Comparison of ENCODE assay signal across 24 cellular contexts in the genomic region with DNA sequence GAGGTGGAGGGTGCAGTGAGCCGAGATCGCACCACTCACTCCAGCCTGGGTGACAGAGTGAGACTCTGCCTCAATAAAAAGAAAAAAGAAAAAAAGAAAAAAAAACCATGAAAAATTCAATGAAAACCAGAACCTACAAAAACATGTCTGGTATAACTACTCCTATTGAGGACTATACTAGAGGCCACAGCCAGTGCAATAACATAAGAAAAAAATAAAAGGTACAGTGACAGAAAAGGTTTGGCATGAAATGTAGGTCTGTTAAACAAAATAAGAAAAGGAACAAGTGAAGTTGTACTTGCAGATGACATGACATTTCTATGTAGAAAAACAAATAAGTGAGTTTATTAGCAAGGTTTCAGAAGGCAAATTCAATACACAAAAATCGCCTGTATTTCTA. TPM values are rescaled to one million over a fixed set of nuclear protein-coding genes. Genes with fewer than 3 reads are reported as not detected.
DNase-seq lines count a peak whose midpoint lies in the region; ATAC-seq, FAIRE-seq and TF ChIP-seq lines count a peak whose summit lies in the region.
"Had no signal": no experiment of that assay in that cellular context is flagged by ENCODE, and none has a peak within 500 bp of the region (broad histone marks: within the 10 kb centered on the region; RNA-seq: fewer than 3 reads in every experiment).

No MANE protein-coding gene starts in this region.

- H3K4me3 ChIP-seq in left ventricle myocardium inferior (no peak overlapping the region), HEK293 (ENCODE audit: low read depth, low read length) (no peak overlapping the region), K562 (no peak overlapping the region), neutrophil (ENCODE audit: low read depth in 1 of 2, low read length in 1 of 2) (no peak overlapping the region)
- H3K4me3 ChIP-seq: A549 had no signal

- no peak overlapping the region for H3K4me2 ChIP-seq in K562 (ENCODE audit: insufficient read depth, low read length)
- H3K4me2 ChIP-seq: A549 had no signal

- intact Hi-C loops in Right ventricle myocardium inferior (cut with DNase I) (no loop called here), left ventricle myocardium inferior (cut with micrococcal nuclease) (no loop called here), K562 (cut with micrococcal nuclease) (no loop called here)

- TF ChIP-seq RAD21 in K562 (CRISPR knock-in tag; conservative IDR thresholded peaks at IDR 0.05 in 1 of 2, IDR thresholded peaks at IDR 0.05 in 1 of 2) = no peak

- CTCF ChIA-PET in HEK293 (lab: Yijun Ruan, JAX) (no interaction called here), K562 (lab: Yijun Ruan, JAX; ENCODE audit: low intra/inter-chr PET ratio) (no interaction called here)

- peaks cover 26% of the 10 kb centered on the region for H3K9me3 ChIP-seq in left ventricle myocardium inferior (replicated peaks)
- H3K9me3 ChIP-seq in HEK293 (ENCODE audit: control insufficient read depth, insufficient read depth, low read depth, low read length) = no peaks in the 10 kb centered on the region
- H3K9me3 ChIP-seq in K562 (replicated peaks; ENCODE audit: control insufficient read depth, insufficient read depth, low read depth, low read length) = peaks cover 20% of the 10 kb centered on the region
- no peaks in the 10 kb centered on the region for H3K9me3 ChIP-seq in neutrophil

- peaks cover 97% of the 10 kb centered on the region for H3K79me2 ChIP-seq in K562 (ENCODE audit: control insufficient read depth, insufficient read depth, low read length)

- peaks cover 54% of the 10 kb centered on the region for H3K36me3 ChIP-seq in left ventricle myocardium inferior
- H3K36me3 ChIP-seq in HEK293 (ENCODE audit: control insufficient read depth in 2 of 2, insufficient read depth in 1 of 2, low read length in 2 of 2) = peaks cover 32 to 72% of the 10 kb centered on the region in 2 experiments; a peak in 2 of 3 replicates
- H3K36me3 ChIP-seq in K562 (ENCODE audit: control insufficient read depth, insufficient read depth, low read length) = peaks cover 87% of the 10 kb centered on the region
- H3K36me3 ChIP-seq in neutrophil = peaks cover 82% of the 10 kb centered on the region

- H3K27me3 ChIP-seq in left ventricle myocardium inferior (ENCODE audit: low read depth) = no peaks in the 10 kb centered on the region
- H3K27me3 ChIP-seq in K562 (ENCODE audit: control insufficient read depth in 2 of 2, insufficient read depth in 2 of 2, low read length in 2 of 2) = no peaks in the 10 kb centered on the region
- no peaks in the 10 kb centered on the region for H3K27me3 ChIP-seq in neutrophil

- no peak for TF ChIP-seq EP300 in K562 (IDR thresholded peaks at IDR 0.05; ENCODE audit: low read length)

- TF ChIP-seq POLR2A in K562 (conservative IDR thresholded peaks at IDR 0.05) = no peak

- H3K27ac ChIP-seq in left ventricle myocardium inferior (replicated peaks) (no peak overlapping the region), HEK293 (ENCODE audit: extremely low read depth, low read depth, low read length) (no peak overlapping the region), K562 (ENCODE audit: extremely low read depth, low read depth, low read length) (no peak overlapping the region), neutrophil (peak overlapping the region; percentile 66)
- H3K27ac ChIP-seq: A549 had no signal

- no peaks in the 10 kb centered on the region for H3K9me1 ChIP-seq in K562 (ENCODE audit: control insufficient read depth, insufficient read depth, low read length)

- in situ Hi-C loops in K562 (cut with MboI) = no loop called here

- FAIRE-seq in K562 (lab: Jason Lieb, UNC) = no peak
- FAIRE-seq in urothelium cell line (lab: Jason Lieb, UNC) = no peak
- FAIRE-seq: A549, GM12891, GM18507 had no signal

- H3K9ac ChIP-seq in K562 (ENCODE audit: insufficient read depth in 1 of 2, low read depth in 2 of 2, low read length in 2 of 2) = no peak overlapping the region

- peaks cover 1% of the 10 kb centered on the region; the same call in 1 of the 2 replicates for H4K20me1 ChIP-seq in K562 (replicated peaks; ENCODE audit: control insufficient read depth, insufficient read depth, low read length)

- no TSS peak for BruUV-seq in K562 (replicated peaks; lab: Mats Ljungman, UMichigan)

- peaks cover 8% of the 10 kb centered on the region for H3K4me1 ChIP-seq in left ventricle myocardium inferior
- H3K4me1 ChIP-seq in HEK293 (ENCODE audit: control insufficient read depth, insufficient read depth, low read length) = no peaks in the 10 kb centered on the region
- H3K4me1 ChIP-seq in K562 (replicated peaks in 1 of 2; ENCODE audit: control insufficient read depth in 2 of 2, insufficient read depth in 2 of 2, low read length in 2 of 2) = peaks cover 2 to 9% of the 10 kb centered on the region in 2 experiments; a peak in 4 of 5 replicates
- H3K4me1 ChIP-seq in neutrophil (ENCODE audit: control insufficient read depth in 1 of 2, insufficient read depth in 1 of 2, low read depth in 1 of 2, low read length in 1 of 2) = peaks cover 75 to 88% of the 10 kb centered on the region in 2 experiments
- H3K4me1 ChIP-seq: A549 had no signal

- H2AFZ ChIP-seq in K562 (ENCODE audit: low read depth, low read length) = no peak overlapping the region

- WGBS in K562 (ENCODE audit: insufficient coverage, low coverage, missing lambda C conversion rate) = 91% methylated on average over 3 of the region's 3 CpGs

- ATAC-seq in Right ventricle myocardium inferior (no peak), K562 (no peak)
- ATAC-seq: A549 had no signal

- no peak for TF ChIP-seq CTCF in left ventricle myocardium inferior (IDR thresholded peaks at IDR 0.05; ENCODE audit: borderline replicate concordance)
- TF ChIP-seq CTCF in HEK293 (tag by site-specific recombination; IDR thresholded peaks at IDR 0.05) = no peak
- TF ChIP-seq CTCF in K562 (IDR thresholded peaks at IDR 0.05 in 2 of 3, conservative IDR thresholded peaks at IDR 0.05 in 1 of 3; ENCODE audit: insufficient read depth in 2 of 3, low read depth in 1 of 3, low read length in 3 of 3) = no peak
- TF ChIP-seq CTCF in neutrophil (IDR thresholded peaks at IDR 0.05) = no peak

- DNase-seq in Right ventricle myocardium inferior (ENCODE audit: missing footprints) = peak; percentile 5
- no peak for DNase-seq in left ventricle myocardium inferior
- DNase-seq in K562 (ENCODE audit: extremely low read depth in 1 of 4, low spot score in 3 of 4) = no peak
- DNase-seq in urothelium cell line (ENCODE audit: low spot score) = no peak
- DNase-seq in activated CD8-positive, alpha-beta memory T cell treated with anti-CD3 and anti-CD28 coated beads, Interleukin-2, amount 50 U/mL, for 48 hours = no peak
- no peak for DNase-seq in superior temporal gyrus (ENCODE audit: extremely low spot score)
- DNase-seq: 8988T; ACHN; AML-193; C1 segment of cervical spinal cord; Calu3; CD4-positive, alpha-beta memory T cell; COR-L47; DMS53; DMS79 treated with DMSO at 0.1 percent for 48 hours; GF-D8; GOT3; H7; HCEC 1CT had no signal

- POLR2A ChIA-PET in HEK293 (lab: Yijun Ruan, JAX) = no interaction called here
- POLR2A ChIA-PET in K562 (lab: Yijun Ruan, JAX) = interaction anchor here (0.6 kb wide), 1 partner anchor 84 kb away, joined by 3 read pairs; no protein-coding TSS in a partner anchor

RNA-seq across cellular contexts. Expression of gene NADK, which starts 8.2 kb away (rescaled TPM):
- 26.9 TPM for total RNA-seq in Right ventricle myocardium inferior
- 25.3 TPM for total RNA-seq in left ventricle myocardium inferior
- 266 and 574 TPM in 2 replicates for total RNA-seq in K562 (2011; cell fraction: chromatin; rRNA removed; ENCODE audit: low replicate concordance)
- total RNA-seq in K562 (2011; cell fraction: nucleolus; rRNA removed) = 372 and 388 TPM in 2 replicates
- total RNA-seq in K562 (2011; cell fraction: nucleoplasm; rRNA removed) = 193 and 246 TPM in 2 replicates
- 116 and 133 TPM in 2 replicates for total RNA-seq in K562 (2014; rRNA removed)
- 35.7 and 46.1 TPM in 2 replicates for total RNA-seq in K562 (2014; rRNA removed; fragmentation: Illumina TruSeq; extraction: Trizol)
- 63.0 and 66.6 TPM in 2 replicates for total RNA-seq in K562 (2015; rRNA removed; fragmentation: Illumina TruSeq; extraction: Trizol)
- total RNA-seq in K562 (2021) = 131 and 135 TPM in 2 replicates
- polyA plus RNA-seq in K562 (2011; rRNA removed) = 99.6 and 121 TPM in 2 replicates
- 62.8 and 91.9 TPM in 2 replicates for polyA plus RNA-seq in K562 (2011; cell fraction: cytosol; rRNA removed)
- 448 and 488 TPM in 2 replicates for polyA plus RNA-seq in K562 (2011; cell fraction: nucleus; rRNA removed)
- 76.9 and 85.6 TPM in 2 replicates for polyA plus RNA-seq in K562 (2012)
- 75.1 and 81.2 TPM in 2 replicates for polyA plus RNA-seq in K562 (2014; fragmentation: Illumina TruSeq; extraction: Trizol)
- polyA plus RNA-seq in K562 (2014; fragmentation: Nextera tagmentation; extraction: Ambion mirVana) = 1 to 10 TPM; 1.5 to 2.1 TPM
- 131 and 149 TPM in 2 replicates for polyA plus RNA-seq in K562 (2014; rRNA removed)
- 23.4 and 41.8 TPM in 2 replicates for polyA minus RNA-seq in K562 (2011; rRNA and poly(A)+ RNA removed)
- polyA minus RNA-seq in K562 (2011; cell fraction: cytosol; rRNA and poly(A)+ RNA removed) = 54.8 and 55.2 TPM in 2 replicates
- 94.5 and 123 TPM in 2 replicates for polyA minus RNA-seq in K562 (2011; cell fraction: nucleus; rRNA and poly(A)+ RNA removed)

RNA-seq across cellular contexts. Expression of gene CDK11A, which starts 45.9 kb away (rescaled TPM):
- total RNA-seq in Right ventricle myocardium inferior (20.8 TPM), left ventricle myocardium inferior (21.7 TPM), K562 (2014; rRNA removed) (44.4 and 48.8 TPM in 2 replicates), K562 (2014; rRNA removed; fragmentation: Illumina TruSeq; extraction: Trizol) (15.2 and 18.4 TPM in 2 replicates), K562 (2015; rRNA removed; fragmentation: Illumina TruSeq; extraction: Trizol) (33.6 and 43.9 TPM in 2 replicates), K562 (2021) (58.5 and 71.0 TPM in 2 replicates)
- total RNA-seq in K562 (2011; cell fraction: chromatin; rRNA removed; ENCODE audit: low replicate concordance) = 123 and 215 TPM in 2 replicates
- 128 and 164 TPM in 2 replicates for total RNA-seq in K562 (2011; cell fraction: nucleolus; rRNA removed)
- total RNA-seq in K562 (2011; cell fraction: nucleoplasm; rRNA removed) = 71.6 and 88.8 TPM in 2 replicates
- polyA plus RNA-seq in K562 (2011; rRNA removed) (13.0 and 17.4 TPM in 2 replicates), K562 (2014; fragmentation: Illumina TruSeq; extraction: Trizol) (49.8 and 53.1 TPM in 2 replicates), K562 (2014; fragmentation: Nextera tagmentation; extraction: Ambion mirVana) (1 to 10 TPM; 4.5 to 8.4 TPM), K562 (2014; rRNA removed) (49.5 and 67.0 TPM in 2 replicates)
- 10.4 and 24.1 TPM in 2 replicates for polyA plus RNA-seq in K562 (2011; cell fraction: cytosol; rRNA removed)
- 167 and 314 TPM in 2 replicates for polyA plus RNA-seq in K562 (2011; cell fraction: nucleus; rRNA removed)
- polyA plus RNA-seq in K562 (2012) = 54.0 and 63.7 TPM in 2 replicates
- 8.1 and 9.7 TPM in 2 replicates for polyA minus RNA-seq in K562 (2011; rRNA and poly(A)+ RNA removed)
- polyA minus RNA-seq in K562 (2011; cell fraction: cytosol; rRNA and poly(A)+ RNA removed) = 143 and 147 TPM in 2 replicates
- polyA minus RNA-seq in K562 (2011; cell fraction: nucleus; rRNA and poly(A)+ RNA removed) = 39.7 and 41.0 TPM in 2 replicates
